20 cellular contexts compared by ENCODE assay signal in the genomic region with DNA sequence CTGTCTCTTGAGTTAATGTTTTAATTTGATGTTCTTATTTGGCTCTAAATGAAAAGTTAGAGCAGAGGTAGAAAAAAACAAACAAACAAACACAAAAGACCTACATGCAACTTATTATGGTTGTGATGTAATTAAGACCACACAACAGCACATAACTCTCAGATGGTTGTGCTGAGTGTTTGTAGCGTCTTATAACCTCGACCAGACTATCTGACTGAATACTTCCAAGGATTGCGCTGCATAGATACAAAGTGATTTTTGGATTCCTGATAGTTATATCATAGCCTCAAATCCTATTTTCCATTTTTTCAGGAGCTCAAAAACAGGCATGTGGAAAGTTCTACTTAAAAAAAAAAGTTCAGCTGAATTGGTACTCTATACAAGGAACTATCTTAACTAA.
DNase-seq lines count a peak whose midpoint lies in the region; ATAC-seq, FAIRE-seq and TF ChIP-seq lines count a peak whose summit lies in the region.
"Had no signal": no experiment of that assay in that cellular context is flagged by ENCODE, and none has a peak within 500 bp of the region (broad histone marks: within the 10 kb centered on the region; RNA-seq: fewer than 3 reads in every experiment).

No MANE protein-coding gene starts in this region.

- no peak for FAIRE-seq in RCC 7860 (lab: Jason Lieb, UNC)
- FAIRE-seq: A204.1, D721Med, G401.6, GM12891, GM18507 had no signal

- peaks cover 40% of the 10 kb centered on the region for H3K36me3 Mint-ChIP-seq in nephron progenitor cell (ENCODE audit: low read depth)
- peaks cover 3% of the 10 kb centered on the region for H3K36me3 Mint-ChIP-seq in activated naive CD4-positive, alpha-beta T cell treated with anti-CD3 and anti-CD28 coated beads for 36 hours (ENCODE audit: low read depth)

- no peak overlapping the region for H3K4me3 Mint-ChIP-seq in nephron progenitor cell
- no peak overlapping the region for H3K4me3 Mint-ChIP-seq in activated naive CD4-positive, alpha-beta T cell treated with anti-CD3 and anti-CD28 coated beads for 36 hours
- H3K4me3 Mint-ChIP-seq: CD4-positive, alpha-beta T cell had no signal

- peaks cover 31% of the 10 kb centered on the region for H3K4me1 Mint-ChIP-seq in nephron progenitor cell
- peaks cover 4% of the 10 kb centered on the region for H3K4me1 Mint-ChIP-seq in activated naive CD4-positive, alpha-beta T cell treated with anti-CD3 and anti-CD28 coated beads for 36 hours (ENCODE audit: low read depth)

- TF ChIP-seq CTCF in nephron progenitor cell (IDR thresholded peaks at IDR 0.05): no peak

- no peaks in the 10 kb centered on the region for H3K9me3 ChIP-seq in subcutaneous abdominal adipose tissue (ENCODE audit: control insufficient read depth in 5 of 5, low read length in 5 of 5)
- H3K9me3 ChIP-seq: Caco-2, HAP-1 had no signal

- DNase-seq in amniotic epithelial cell (ENCODE audit: low read depth): peak; percentile 32
- peak; percentile 37 for DNase-seq in fibroblast of peridontal ligament (ENCODE audit: extremely low read depth)
- no peak for DNase-seq in nephron progenitor cell
- DNase-seq in central memory CD4-positive, alpha-beta T cell: no peak
- no peak for DNase-seq in RCC 7860 (ENCODE audit: low spot score)
- DNase-seq in activated naive CD4-positive, alpha-beta T cell treated with anti-CD3 and anti-CD28 coated beads for 36 hours: no peak
- DNase-seq: ACHN; AML-193; Caco-2; CD4-positive, alpha-beta T cell; GM23248 had no signal

- H3K9me3 Mint-ChIP-seq in nephron progenitor cell: peaks cover 48% of the 10 kb centered on the region
- peaks cover 17% of the 10 kb centered on the region for H3K9me3 Mint-ChIP-seq in activated naive CD4-positive, alpha-beta T cell treated with anti-CD3 and anti-CD28 coated beads for 36 hours

- no peaks in the 10 kb centered on the region for H3K36me3 ChIP-seq in subcutaneous abdominal adipose tissue (ENCODE audit: control insufficient read depth in 5 of 5, insufficient read depth in 5 of 5, low read length in 5 of 5)
- H3K36me3 ChIP-seq: HAP-1 had no signal

- H3K27ac ChIP-seq in subcutaneous abdominal adipose tissue (ENCODE audit: low read depth, low read length): peak overlapping the region; percentile 20
- H3K27ac ChIP-seq: C4-2B, GM23248 had no signal

- no peak overlapping the region for H3K4me3 ChIP-seq in subcutaneous abdominal adipose tissue (ENCODE audit: low read depth in 1 of 5, low read length in 5 of 5)
- H3K4me3 ChIP-seq: GM23248, HAP-1 had no signal

- H3K27me3 Mint-ChIP-seq in nephron progenitor cell (ENCODE audit: low read depth, poor library complexity): peaks cover 4% of the 10 kb centered on the region
- H3K27me3 Mint-ChIP-seq in activated naive CD4-positive, alpha-beta T cell treated with anti-CD3 and anti-CD28 coated beads for 36 hours (ENCODE audit: low read depth): peaks cover 16% of the 10 kb centered on the region
- H3K27me3 Mint-ChIP-seq: CD4-positive, alpha-beta T cell had no signal

- no peak for ATAC-seq in HG03457 (IDR thresholded peaks at IDR 0.05; ENCODE audit: unreplicated experiment)

- H3K27ac Mint-ChIP-seq in nephron progenitor cell: peak overlapping the region; percentile 92
- H3K27ac Mint-ChIP-seq in activated naive CD4-positive, alpha-beta T cell treated with anti-CD3 and anti-CD28 coated beads for 36 hours: no peak overlapping the region
- H3K27ac Mint-ChIP-seq: CD4-positive, alpha-beta T cell had no signal

- no peaks in the 10 kb centered on the region for H3K27me3 ChIP-seq in subcutaneous abdominal adipose tissue (ENCODE audit: control insufficient read depth in 5 of 5, insufficient read depth in 4 of 5, low read length in 5 of 5)

- no peak overlapping the region for H3K9ac ChIP-seq in subcutaneous abdominal adipose tissue (ENCODE audit: low read length in 5 of 5)
- H3K9ac ChIP-seq: GM23248 had no signal

- intact Hi-C loops in activated naive CD4-positive, alpha-beta T cell treated with anti-CD3 and anti-CD28 coated beads for 36 hours (cut with micrococcal nuclease): no loop called here

- CTCF ChIA-PET in activated naive CD4-positive, alpha-beta T cell treated with anti-CD3 and anti-CD28 coated beads for 36 hours (lab: Charles Lee): interaction anchor here (0.6 kb wide), 2 partner anchors 26 to 67 kb away, joined by 3 read pairs; no protein-coding TSS in a partner anchor

- peaks cover 1 to 11% (median 9%) of the 10 kb centered on the region in 5 donors for H3K4me1 ChIP-seq in subcutaneous abdominal adipose tissue (ENCODE audit: control insufficient read depth in 5 of 5, insufficient read depth in 5 of 5, low read length in 5 of 5)
- H3K4me1 ChIP-seq: Caco-2 had no signal

Comparison
In these comparisons a context has a peak if more than half of its experiments do, and no peak if none do; other contexts are left out.
1. DNase-seq: peak in amniotic epithelial cell (single experiment) and fibroblast of peridontal ligament (single experiment); none in nephron progenitor cell (single experiment), central memory CD4-positive, alpha-beta T cell (single experiment), RCC 7860 (single experiment) and activated naive CD4-positive, alpha-beta T cell treated with anti-CD3 and anti-CD28 coated beads for 36 hours (single experiment).